In genomic region chr9:124292696-124293593, GRCh38 we compare ENCODE assay signal across 11 cellular contexts. TPM values are rescaled to one million over a fixed set of nuclear protein-coding genes. Genes with fewer than 3 reads are reported as not detected.
DNase-seq lines count a peak whose midpoint lies in the region; ATAC-seq, FAIRE-seq and TF ChIP-seq lines count a peak whose summit lies in the region.
"Had no signal": no experiment of that assay in that cellular context is flagged by ENCODE, and none has a peak within 500 bp of the region (broad histone marks: within the 10 kb centered on the region; RNA-seq: fewer than 3 reads in every experiment).

No MANE protein-coding gene starts in this region.

- H3K14ac ChIP-seq in IMR-90 (replicated peaks; ENCODE audit: low read depth, low read length): peak overlapping the region; percentile 68

- DNase-seq in A549 (ENCODE audit: low read depth in 1 of 2, low spot score in 1 of 2) (no peak), IMR-90 (no peak), adipocyte (ENCODE audit: low read depth) (no peak), mesothelial cell of epicardium (ENCODE audit: low spot score in 2 of 2, unreplicated experiment in 2 of 2) (no peak), medulla oblongata (ENCODE audit: extremely low spot score) (no peak), Ammon's horn (ENCODE audit: low spot score) (no peak), right atrium auricular region (ENCODE audit: low spot score) (no peak)
- no peak for DNase-seq in activated naive CD4-positive, alpha-beta T cell treated with anti-CD3 and anti-CD28 coated beads, Interleukin-2, amount 10 ng/mL, durations not matched to agents 7 days and 5 days
- DNase-seq: DMS53, NCI-H1417 treated with DMSO at 0.1 percent for 48 hours, NCI-H510A treated with DMSO at 0.1 percent for 48 hours had no signal

- H2AFZ ChIP-seq in IMR-90 (replicated peaks; ENCODE audit: low read length, poor library complexity): no peak overlapping the region

- H3K36me3 ChIP-seq in IMR-90 (ENCODE audit: control insufficient read depth, insufficient read depth, low read length): peaks cover 55% of the 10 kb centered on the region
- H3K36me3 ChIP-seq in adipocyte (ENCODE audit: control insufficient read depth, insufficient read depth, low read length, severe bottlenecking): peaks cover 51% of the 10 kb centered on the region
- no peaks in the 10 kb centered on the region for H3K36me3 ChIP-seq in right atrium auricular region

- in situ Hi-C loops in IMR-90 (cut with MboI; ENCODE audit: low sequenced_read_pairs): no loop called here

- H2BK5ac ChIP-seq in IMR-90 (ENCODE audit: low read depth, low read length, poor library complexity, severe bottlenecking): peak overlapping the region; percentile 6

- peak overlapping the region; percentile 86 for H3K4ac ChIP-seq in IMR-90 (ENCODE audit: low read depth, low read length)

- WGBS in A549 (ENCODE audit: missing lambda C conversion rate): 68% methylated on average over 12 of the region's 12 CpGs
- 69% methylated on average over 2 of the region's 12 CpGs; no CpG with 5 or more reads in 1 of the 2 experiments for WGBS in IMR-90 (ENCODE audit: extremely low coverage in 2 of 2, insufficient read length in 1 of 2), 2 experiments

- H3K36me3 Mint-ChIP-seq in mesothelial cell of epicardium: no peaks in the 10 kb centered on the region
- H3K36me3 Mint-ChIP-seq in activated naive CD4-positive, alpha-beta T cell treated with anti-CD3 and anti-CD28 coated beads, Interleukin-2, amount 10 ng/mL, durations not matched to agents 7 days and 5 days: no peaks in the 10 kb centered on the region

- H3K9me1 ChIP-seq in IMR-90 (ENCODE audit: insufficient read depth, low read length): peaks cover 50% of the 10 kb centered on the region

- H2BK20ac ChIP-seq in IMR-90 (ENCODE audit: low read depth, low read length): peak overlapping the region; percentile 38

- peak overlapping the region; percentile 85 for H2AK5ac ChIP-seq in IMR-90 (ENCODE audit: low read depth, low read length)

- H2BK120ac ChIP-seq in IMR-90 (ENCODE audit: low read depth, low read length): peak overlapping the region; percentile 73

- CTCF ChIA-PET in A549 (lab: Yijun Ruan, JAX): interaction anchor here (0.7 to 3.6 kb wide), 6 partner anchors 10 to 166 kb away, joined by 3 to 16 read pairs (median 6); no protein-coding TSS in a partner anchor
- CTCF ChIA-PET in IMR-90 (lab: Yijun Ruan, JAX): no interaction called here
- CTCF ChIA-PET in activated naive CD4-positive, alpha-beta T cell treated with anti-CD3 and anti-CD28 coated beads, Interleukin-2, amount 10 ng/mL, durations not matched to agents 7 days and 5 days (lab: Charles Lee): interaction anchor here (1.2 kb wide), 1 partner anchor 166 kb away, joined by 6 read pairs; no protein-coding TSS in a partner anchor

- H3K27me3 ChIP-seq in IMR-90 (ENCODE audit: control insufficient read depth, insufficient read depth, low read length): no peaks in the 10 kb centered on the region
- no peaks in the 10 kb centered on the region for H3K27me3 ChIP-seq in adipocyte (replicated peaks; ENCODE audit: control insufficient read depth, insufficient read depth, low read length)
- no peaks in the 10 kb centered on the region for H3K27me3 ChIP-seq in right atrium auricular region

- dilution Hi-C loops in IMR-90 (cut with HindIII; ENCODE audit: low sequenced_read_pairs, unreplicated experiment): no loop called here

- no peak for FAIRE-seq in A549 (lab: Jason Lieb, UNC)

- ATAC-seq in A549: no peak
- ATAC-seq in IMR-90 (ENCODE audit: low read depth): no peak

- H3K4me1 Mint-ChIP-seq in mesothelial cell of epicardium: peaks cover 31% of the 10 kb centered on the region
- H3K4me1 Mint-ChIP-seq in activated naive CD4-positive, alpha-beta T cell treated with anti-CD3 and anti-CD28 coated beads, Interleukin-2, amount 10 ng/mL, durations not matched to agents 7 days and 5 days: peaks cover 43% of the 10 kb centered on the region

- peak overlapping the region; percentile 78 for H3K23ac ChIP-seq in IMR-90 (ENCODE audit: low read depth, low read length)

- H3K4me3 Mint-ChIP-seq in mesothelial cell of epicardium: no peak overlapping the region
- H3K4me3 Mint-ChIP-seq in activated naive CD4-positive, alpha-beta T cell treated with anti-CD3 and anti-CD28 coated beads, Interleukin-2, amount 10 ng/mL, durations not matched to agents 7 days and 5 days: no peak overlapping the region

- H3K27ac ChIP-seq in A549: peak overlapping the region; percentile 42 to 71; a peak in 3 of 6 replicates
- peak overlapping the region; percentile 25 for H3K27ac ChIP-seq in IMR-90 (ENCODE audit: insufficient read depth, low read length)
- H3K27ac ChIP-seq in right atrium auricular region: no peak overlapping the region

- H4K5ac ChIP-seq in IMR-90 (ENCODE audit: low read depth, low read length): peak overlapping the region; percentile 40

- no peak overlapping the region for H3K4me3 ChIP-seq in A549
- H3K4me3 ChIP-seq in IMR-90 (ENCODE audit: insufficient read depth, low read depth, low read length): no peak overlapping the region
- no peak overlapping the region for H3K4me3 ChIP-seq in adipocyte (ENCODE audit: low read length)
- H3K4me3 ChIP-seq in right atrium auricular region: no peak overlapping the region

- TF ChIP-seq POLR2A in A549 (IDR thresholded peaks at IDR 0.05; ENCODE audit: low read length): no peak
- TF ChIP-seq POLR2A in IMR-90 (IDR thresholded peaks at IDR 0.05; ENCODE audit: low read depth, low read length): no peak

- H4K8ac ChIP-seq in IMR-90 (ENCODE audit: low read depth in 2 of 2, low read length in 2 of 2): peak overlapping the region; percentile 18 to 54

- BruUV-seq in IMR-90 (replicated peaks; lab: Mats Ljungman, UMichigan): no TSS peak

- H3K56ac ChIP-seq in IMR-90 (ENCODE audit: extremely low read depth, insufficient read depth, low read length): no peak overlapping the region

- H3K27me3 Mint-ChIP-seq in mesothelial cell of epicardium (ENCODE audit: low read depth): no peaks in the 10 kb centered on the region
- H3K27me3 Mint-ChIP-seq in activated naive CD4-positive, alpha-beta T cell treated with anti-CD3 and anti-CD28 coated beads, Interleukin-2, amount 10 ng/mL, durations not matched to agents 7 days and 5 days: peaks cover 74% of the 10 kb centered on the region

- H4K20me1 ChIP-seq in IMR-90 (ENCODE audit: insufficient read depth, low read length): peaks cover 46% of the 10 kb centered on the region

- H3K9ac ChIP-seq in IMR-90 (ENCODE audit: low read depth, low read length) (peak overlapping the region; percentile 21; the same call in 1 of the 2 replicates), adipocyte (ENCODE audit: low read length) (peak overlapping the region; percentile 3)

- peaks cover 46 to 98% of the 10 kb centered on the region in 2 experiments for H3K79me1 ChIP-seq in IMR-90 (ENCODE audit: low read depth in 1 of 2, low read length in 2 of 2)

- H2AK9ac ChIP-seq in IMR-90 (replicated peaks; ENCODE audit: low read depth, low read length, poor library complexity): peak overlapping the region; percentile 53

- H3K9me3 ChIP-seq in A549: no peaks in the 10 kb centered on the region
- H3K9me3 ChIP-seq in IMR-90 (ENCODE audit: control insufficient read depth, insufficient read depth, low read length): no peaks in the 10 kb centered on the region
- no peaks in the 10 kb centered on the region for H3K9me3 ChIP-seq in adipocyte (ENCODE audit: control insufficient read depth, low read length)
- H3K9me3 ChIP-seq in right atrium auricular region: no peaks in the 10 kb centered on the region

- peaks cover 74% of the 10 kb centered on the region for H3K4me1 ChIP-seq in A549
- H3K4me1 ChIP-seq in IMR-90 (ENCODE audit: control insufficient read depth, insufficient read depth, low read length): peaks cover 74% of the 10 kb centered on the region
- H3K4me1 ChIP-seq in adipocyte (ENCODE audit: control insufficient read depth, insufficient read depth, low read length): peaks cover 59% of the 10 kb centered on the region
- peaks cover 0 to 83% of the 10 kb centered on the region in 2 donors for H3K4me1 ChIP-seq in right atrium auricular region

- no peak for TF ChIP-seq CTCF in A549 (IDR thresholded peaks at IDR 0.05)
- no peak for TF ChIP-seq CTCF in IMR-90 (conservative IDR thresholded peaks at IDR 0.05; ENCODE audit: low read depth, low read length)
- no peak for TF ChIP-seq CTCF in mesothelial cell of epicardium (IDR thresholded peaks at IDR 0.05; ENCODE audit: unreplicated experiment)
- TF ChIP-seq CTCF in right atrium auricular region (IDR thresholded peaks at IDR 0.05): no peak

- H3K4me2 ChIP-seq in A549 (peak overlapping the region; percentile 22), IMR-90 (ENCODE audit: low read depth, low read length) (no peak overlapping the region)

- peak overlapping the region; percentile 25 for H3K27ac Mint-ChIP-seq in mesothelial cell of epicardium
- no peak overlapping the region for H3K27ac Mint-ChIP-seq in activated naive CD4-positive, alpha-beta T cell treated with anti-CD3 and anti-CD28 coated beads, Interleukin-2, amount 10 ng/mL, durations not matched to agents 7 days and 5 days

- H3K18ac ChIP-seq in IMR-90 (ENCODE audit: low read depth, low read length): peak overlapping the region; percentile 16; the same call in 1 of the 2 replicates

- TF ChIP-seq RAD21 in A549 (conservative IDR thresholded peaks at IDR 0.05 in 1 of 2, IDR thresholded peaks at IDR 0.05 in 1 of 2) (no peak), IMR-90 (IDR thresholded peaks at IDR 0.05; ENCODE audit: low read length) (no peak)

- POLR2A ChIA-PET in A549 (lab: Yijun Ruan, JAX) (no interaction called here), IMR-90 (lab: Charles Lee; ENCODE audit: unreplicated experiment) (interaction anchor here (0.5 kb wide), 1 partner anchor 707 kb away, joined by 3 read pairs; no protein-coding TSS in a partner anchor)

- 0 out of 3 replicates have a peak overlapping the region, but pooled peaks have one; percentile 11 for H2BK15ac ChIP-seq in IMR-90 (ENCODE audit: low read depth, low read length)

- peak overlapping the region; percentile 81 for H4K91ac ChIP-seq in IMR-90 (ENCODE audit: insufficient read depth, low read depth, low read length)

- no peak for TF ChIP-seq EP300 in A549 (IDR thresholded peaks at IDR 0.05)

- intact Hi-C loops in IMR-90 (cut with micrococcal nuclease): no loop called here

- H3K9me3 Mint-ChIP-seq in mesothelial cell of epicardium: no peaks in the 10 kb centered on the region
- H3K9me3 Mint-ChIP-seq in activated naive CD4-positive, alpha-beta T cell treated with anti-CD3 and anti-CD28 coated beads, Interleukin-2, amount 10 ng/mL, durations not matched to agents 7 days and 5 days: no peaks in the 10 kb centered on the region

RNA-seq across cellular contexts. Expression of gene NEK6, which starts 35.2 kb away (rescaled TPM):
- polyA plus RNA-seq in A549 (2011; rRNA removed) (33.7 and 38.7 TPM in 2 replicates), A549 (2017; fragmentation: RNase III; extraction: RNeasy Plus Mini Kit Qiagen cat#74134 plus additional on column Dnase treatment) (26.1 to 38.6 TPM (median 29.8 TPM) in 3 replicates), IMR-90 (2012; rRNA removed) (110 and 112 TPM in 2 replicates)
- 52.0 and 59.5 TPM in 2 replicates for polyA plus RNA-seq in A549 (2012; cell fraction: cytosol; rRNA removed)
- polyA plus RNA-seq in A549 (2012; cell fraction: nucleus; rRNA removed): 64.3 and 69.2 TPM in 2 replicates
- polyA minus RNA-seq in A549 (2011; rRNA and poly(A)+ RNA removed): 49.7 and 58.1 TPM in 2 replicates
- total RNA-seq in IMR-90 (2012; rRNA removed) (77.8 and 79.9 TPM in 2 replicates), mesothelial cell of epicardium (40.5 to 45.5 TPM (median 42.9 TPM) in 3 replicates), right atrium auricular region (1 to 10 TPM; 9.2 to 9.7 TPM)
- polyA plus RNA-seq in IMR-90 (2012; cell fraction: cytosol; rRNA removed): 55.9 and 71.1 TPM in 2 replicates
- 133 and 147 TPM in 2 replicates for polyA plus RNA-seq in IMR-90 (2012; cell fraction: nucleus; rRNA removed; ENCODE audit: low replicate concordance)

Comparison
In these comparisons a context has a peak if more than half of its experiments do, and no peak if none do; other contexts are left out.
1. H3K27ac ChIP-seq: peak in A549 (2 of 2) and IMR-90 (single experiment); none in right atrium auricular region (0 of 2).